29 cellular contexts compared by ENCODE assay signal in genomic region chr14:55641290-55641689, GRCh38.
"Had no signal": no experiment of that assay in that cellular context is flagged by ENCODE, and none has a peak within 500 bp of the region (broad histone marks: within the 10 kb centered on the region; RNA-seq: fewer than 3 reads in every experiment).

No MANE protein-coding gene starts in this region.

- ATAC-seq: activated CD4-positive, alpha-beta T cell treated with anti-CD3 and anti-CD28 coated beads for 36 hours; activated naive CD4-positive, alpha-beta T cell treated with anti-CD3 and anti-CD28 coated beads, Interleukin-2, amount 50 U/mL, for 72 hours; activated T-cell treated with anti-CD3 and anti-CD28 coated beads, Interleukin-2, amount 50 U/mL, for 72 hours; effector memory CD8-positive, alpha-beta T cell; foreskin keratinocyte; gastrocnemius medialis had no signal

- DNase-seq: activated CD4-positive, alpha-beta memory T cell treated with anti-CD3 and anti-CD28 coated beads for 36 hours; activated CD4-positive, alpha-beta T cell treated with anti-CD3 and anti-CD28 coated beads for 36 hours; activated CD4-positive, alpha-beta T cell treated with anti-CD3 and anti-CD28 coated beads, Interleukin-2, amount 10 ng/mL, durations not matched to agents 24 days and 14 days; activated CD4-positive, CD25-positive, alpha-beta regulatory T cell; activated CD4-positive, CD25-positive, alpha-beta regulatory T cell treated with anti-CD3 and anti-CD28 coated beads, Interleukin-2, amount 50 U/mL, for 72 hours; activated CD8-positive, alpha-beta memory T cell treated with anti-CD3 and anti-CD28 coated beads, Interleukin-2, amount 50 U/mL, for 48 hours; activated gamma-delta T cell; activated naive CD4-positive, alpha-beta T cell; activated naive CD4-positive, alpha-beta T cell treated with anti-CD3 and anti-CD28 coated beads, Interleukin-2, amount 10 ng/mL, durations not matched to agents 7 days and 5 days; activated naive CD8-positive, alpha-beta T cell treated with anti-CD3 and anti-CD28 coated beads, Interleukin-2, amount 10 ng/mL, durations not matched to agents 7 days and 5 days; activated T-cell treated with anti-CD3 and anti-CD28 coated beads for 4 hours; activated T-cell treated with anti-CD3 and anti-CD28 coated beads, Interleukin-2, amount 50 U/mL, for 24 hours; activated T-cell treated with anti-CD3 and anti-CD28 coated beads, Interleukin-2, amount 50 U/mL, for 72 hours; caudate nucleus; cortex of kidney; dermis blood vessel endothelial cell; effector CD4-positive, alpha-beta T cell; effector memory CD8-positive, alpha-beta T cell; erythroblast; foreskin keratinocyte; gastrocnemius medialis; glutamatergic neuron; heart left ventricle; T-helper 2 cell had no signal

- H3K27me3 ChIP-seq: ascending aorta, breast epithelium, esophagus muscularis mucosa, foreskin keratinocyte, gastrocnemius medialis, heart left ventricle had no signal

- H3K4me1 ChIP-seq: ascending aorta, breast epithelium, foreskin keratinocyte had no signal

- H3K27me3 Mint-ChIP-seq: activated CD4-positive, alpha-beta memory T cell treated with anti-CD3 and anti-CD28 coated beads for 36 hours; activated CD4-positive, alpha-beta T cell treated with anti-CD3 and anti-CD28 coated beads for 36 hours; activated CD4-positive, alpha-beta T cell treated with anti-CD3 and anti-CD28 coated beads, Interleukin-2, amount 10 ng/mL, durations not matched to agents 24 days and 14 days; activated naive CD4-positive, alpha-beta T cell treated with anti-CD3 and anti-CD28 coated beads, Interleukin-2, amount 10 ng/mL, durations not matched to agents 7 days and 5 days; activated naive CD8-positive, alpha-beta T cell treated with anti-CD3 and anti-CD28 coated beads, Interleukin-2, amount 10 ng/mL, durations not matched to agents 7 days and 5 days; activated T-cell treated with anti-CD3 and anti-CD28 coated beads, Interleukin-2, amount 50 U/mL, for 24 hours; brain; effector memory CD8-positive, alpha-beta T cell had no signal

- H3K4me1 Mint-ChIP-seq: brain had no signal

- H3K27ac ChIP-seq: ascending aorta, breast epithelium, esophagus muscularis mucosa, foreskin keratinocyte had no signal

- H3K4me3 ChIP-seq: ascending aorta, breast epithelium, esophagus muscularis mucosa, gastrocnemius medialis, heart left ventricle had no signal

- H3K4me3 Mint-ChIP-seq: activated CD4-positive, alpha-beta memory T cell treated with anti-CD3 and anti-CD28 coated beads for 36 hours; activated CD4-positive, alpha-beta T cell treated with anti-CD3 and anti-CD28 coated beads for 36 hours; activated CD4-positive, alpha-beta T cell treated with anti-CD3 and anti-CD28 coated beads, Interleukin-2, amount 10 ng/mL, durations not matched to agents 24 days and 14 days; activated naive CD4-positive, alpha-beta T cell treated with anti-CD3 and anti-CD28 coated beads, Interleukin-2, amount 10 ng/mL, durations not matched to agents 7 days and 5 days; activated naive CD8-positive, alpha-beta T cell treated with anti-CD3 and anti-CD28 coated beads, Interleukin-2, amount 10 ng/mL, durations not matched to agents 7 days and 5 days; activated T-cell treated with anti-CD3 and anti-CD28 coated beads, Interleukin-2, amount 50 U/mL, for 24 hours; activated T-cell treated with anti-CD3 and anti-CD28 coated beads, Interleukin-2, amount 50 U/mL, for 72 hours; brain; effector memory CD8-positive, alpha-beta T cell had no signal

- H3K27ac Mint-ChIP-seq: activated CD4-positive, alpha-beta memory T cell treated with anti-CD3 and anti-CD28 coated beads for 36 hours; activated CD4-positive, alpha-beta T cell treated with anti-CD3 and anti-CD28 coated beads for 36 hours; activated CD4-positive, alpha-beta T cell treated with anti-CD3 and anti-CD28 coated beads, Interleukin-2, amount 10 ng/mL, durations not matched to agents 24 days and 14 days; activated naive CD4-positive, alpha-beta T cell treated with anti-CD3 and anti-CD28 coated beads, Interleukin-2, amount 10 ng/mL, durations not matched to agents 7 days and 5 days; activated naive CD4-positive, alpha-beta T cell treated with anti-CD3 and anti-CD28 coated beads, Interleukin-2, amount 50 U/mL, for 72 hours; activated naive CD8-positive, alpha-beta T cell treated with anti-CD3 and anti-CD28 coated beads, Interleukin-2, amount 10 ng/mL, durations not matched to agents 7 days and 5 days; activated T-cell treated with anti-CD3 and anti-CD28 coated beads, Interleukin-2, amount 50 U/mL, for 24 hours; activated T-cell treated with anti-CD3 and anti-CD28 coated beads, Interleukin-2, amount 50 U/mL, for 72 hours; brain; effector memory CD8-positive, alpha-beta T cell had no signal

- H3K9me3 ChIP-seq: ascending aorta, breast epithelium, esophagus muscularis mucosa, gastrocnemius medialis, heart left ventricle had no signal

- H3K9me3 Mint-ChIP-seq: activated CD4-positive, alpha-beta memory T cell treated with anti-CD3 and anti-CD28 coated beads for 36 hours; activated CD4-positive, alpha-beta T cell treated with anti-CD3 and anti-CD28 coated beads, Interleukin-2, amount 10 ng/mL, durations not matched to agents 24 days and 14 days; activated naive CD4-positive, alpha-beta T cell treated with anti-CD3 and anti-CD28 coated beads, Interleukin-2, amount 10 ng/mL, durations not matched to agents 7 days and 5 days; activated naive CD4-positive, alpha-beta T cell treated with anti-CD3 and anti-CD28 coated beads, Interleukin-2, amount 50 U/mL, for 72 hours; activated naive CD8-positive, alpha-beta T cell treated with anti-CD3 and anti-CD28 coated beads, Interleukin-2, amount 10 ng/mL, durations not matched to agents 7 days and 5 days; activated T-cell treated with anti-CD3 and anti-CD28 coated beads, Interleukin-2, amount 50 U/mL, for 24 hours; activated T-cell treated with anti-CD3 and anti-CD28 coated beads, Interleukin-2, amount 50 U/mL, for 72 hours; brain; effector memory CD8-positive, alpha-beta T cell had no signal
